ENCODE assay signal across 1 cellular context in genomic region chr19:6532244-6532999, GRCh38.
TF ChIP-seq lines count a peak whose summit lies in the region.

No MANE protein-coding gene starts in this region.

TF ChIP-seq in HEK293, 187 proteins besides CTCF, POLR2A, EP300 and RAD21 (continued from another document and continues in another):
- TF ChIP-seq ZSCAN18 (tag by site-specific recombination; IDR thresholded peaks at IDR 0.05) = no peak; the same call in none of the 2 replicates
- peak; percentile 52; the same call in 1 of the 2 replicates for TF ChIP-seq PRDM1 (tag by site-specific recombination; IDR thresholded peaks at IDR 0.05)
- TF ChIP-seq ZNF26 (tag by site-specific recombination; IDR thresholded peaks at IDR 0.05) = peak; percentile 18; the same call in 1 of the 2 replicates
- TF ChIP-seq GLIS2 (tag by site-specific recombination; IDR thresholded peaks at IDR 0.05) = no peak
- peak; percentile 72 for TF ChIP-seq ZNF473 (tag by site-specific recombination; IDR thresholded peaks at IDR 0.05)
- TF ChIP-seq ZBTB1 (tag by site-specific recombination; IDR thresholded peaks at IDR 0.05) = no peak
- no peak for TF ChIP-seq ZNF449 (tag by site-specific recombination; IDR thresholded peaks at IDR 0.05)
- TF ChIP-seq ZNF423 (tag by site-specific recombination; IDR thresholded peaks at IDR 0.05) = no peak
- no peak for TF ChIP-seq ZNF19 (tag by site-specific recombination; IDR thresholded peaks at IDR 0.05; ENCODE audit: low read depth)
- no peak for TF ChIP-seq ZNF571 (tag by site-specific recombination; IDR thresholded peaks at IDR 0.05)
- no peak for TF ChIP-seq ZNF132 (tag by site-specific recombination; IDR thresholded peaks at IDR 0.05; ENCODE audit: borderline replicate concordance)
- no peak for TF ChIP-seq ZNF513 (tag by site-specific recombination; IDR thresholded peaks at IDR 0.05)
- TF ChIP-seq ZNF488 (tag by site-specific recombination; IDR thresholded peaks at IDR 0.05) = no peak
- no peak for TF ChIP-seq ZNF114 (tag by site-specific recombination; IDR thresholded peaks at IDR 0.05)
- no peak for TF ChIP-seq ZNF629 (tag by site-specific recombination; IDR thresholded peaks at IDR 0.05)
- no peak for TF ChIP-seq ZNF654 (tag by site-specific recombination; IDR thresholded peaks at IDR 0.05; ENCODE audit: low read depth)
- no peak for TF ChIP-seq ZNF549 (tag by site-specific recombination; IDR thresholded peaks at IDR 0.05)
- TF ChIP-seq ZNF266 (tag by site-specific recombination; IDR thresholded peaks at IDR 0.05; ENCODE audit: low read depth) = 0 out of 2 replicates have a peak, but pooled peaks have one; percentile 22
- no peak for TF ChIP-seq ZNF530 (tag by site-specific recombination; IDR thresholded peaks at IDR 0.05; ENCODE audit: low read depth)
- no peak; the same call in 1 of the 2 replicates for TF ChIP-seq YY2 (tag by site-specific recombination; IDR thresholded peaks at IDR 0.05)
- no peak for TF ChIP-seq ZNF664 (tag by site-specific recombination; IDR thresholded peaks at IDR 0.05)
- TF ChIP-seq ZNF16 (tag by site-specific recombination; IDR thresholded peaks at IDR 0.05; ENCODE audit: low read depth) = no peak
- peak; percentile 9; the same call in 1 of the 2 replicates for TF ChIP-seq ZBTB11 (tag by site-specific recombination; conservative IDR thresholded peaks at IDR 0.05; ENCODE audit: low read depth)
- peak; percentile 100 for TF ChIP-seq ZFHX2 (tag by site-specific recombination; conservative IDR thresholded peaks at IDR 0.05)
- TF ChIP-seq ZFP41 (tag by site-specific recombination; IDR thresholded peaks at IDR 0.05; ENCODE audit: borderline replicate concordance) = no peak
- no peak for TF ChIP-seq ZFP69B (tag by site-specific recombination; IDR thresholded peaks at IDR 0.05)
- peak; percentile 65; the same call in 1 of the 2 replicates for TF ChIP-seq ZNF391 (tag by site-specific recombination; IDR thresholded peaks at IDR 0.05; ENCODE audit: borderline replicate concordance, low read depth)
- no peak for TF ChIP-seq ATF2 (tag by site-specific recombination; IDR thresholded peaks at IDR 0.05; ENCODE audit: low read depth)
- TF ChIP-seq ZNF701 (tag by site-specific recombination; IDR thresholded peaks at IDR 0.05) = no peak
- TF ChIP-seq ZNF843 (tag by site-specific recombination; IDR thresholded peaks at IDR 0.05) = peak; percentile 52; the same call in 1 of the 2 replicates
- no peak for TF ChIP-seq WT1 (tag by site-specific recombination; IDR thresholded peaks at IDR 0.05)
- peak; percentile 41; the same call in 1 of the 2 replicates for TF ChIP-seq ZNF76 (tag by site-specific recombination; IDR thresholded peaks at IDR 0.05; ENCODE audit: borderline replicate concordance, low read depth)
- no peak for TF ChIP-seq SCRT1 (tag by site-specific recombination; IDR thresholded peaks at IDR 0.05; ENCODE audit: borderline replicate concordance)
- TF ChIP-seq KLF8 (tag by site-specific recombination; IDR thresholded peaks at IDR 0.05) = peak; percentile 77
- TF ChIP-seq ZNF660 (tag by site-specific recombination; IDR thresholded peaks at IDR 0.05) = no peak
- TF ChIP-seq ZEB2 (tag by site-specific recombination; IDR thresholded peaks at IDR 0.05) = no peak
- TF ChIP-seq ZNF555 (tag by site-specific recombination; conservative IDR thresholded peaks at IDR 0.05) = no peak
- no peak for TF ChIP-seq HOXD13 (CRISPR knock-in tag; IDR thresholded peaks at IDR 0.05; ENCODE audit: borderline replicate concordance)
- peak; percentile 45; the same call in 1 of the 2 replicates for TF ChIP-seq ZBTB20 (tag by site-specific recombination; IDR thresholded peaks at IDR 0.05)
- peak; percentile 29 for TF ChIP-seq ZBTB26 (tag by site-specific recombination; optimal IDR thresholded peaks at IDR 0.05)
- TF ChIP-seq ZNF610 (tag by site-specific recombination; IDR thresholded peaks at IDR 0.05; ENCODE audit: borderline replicate concordance) = no peak
- no peak for TF ChIP-seq INSM2 (tag by site-specific recombination; IDR thresholded peaks at IDR 0.05)
